24 cellular contexts compared by ENCODE assay signal in genomic region chr4:131566026-131566425, GRCh38.
"Had no signal": no experiment of that assay in that cellular context is flagged by ENCODE, and none has a peak within 500 bp of the region (broad histone marks: within the 10 kb centered on the region; RNA-seq: fewer than 3 reads in every experiment).

No MANE protein-coding gene starts in this region.

- H3K4me3 Mint-ChIP-seq: activated CD4-positive, alpha-beta T cell treated with anti-CD3 and anti-CD28 coated beads for 36 hours; activated CD8-positive, alpha-beta T cell treated with anti-CD3 and anti-CD28 coated beads for 36 hours; activated naive CD4-positive, alpha-beta T cell treated with anti-CD3 and anti-CD28 coated beads, Interleukin-2, amount 10 ng/mL, durations not matched to agents 7 days and 5 days; activated naive CD8-positive, alpha-beta T cell treated with anti-CD3 and anti-CD28 coated beads for 36 hours; activated T-cell treated with anti-CD3 and anti-CD28 coated beads, Interleukin-2, amount 50 U/mL, for 72 hours; central memory CD8-positive, alpha-beta T cell; T-cell had no signal

- H3K27ac ChIP-seq: adrenal gland, Peyer's patch, WERI-Rb-1 had no signal

- H3K4me1 ChIP-seq: adrenal gland, Peyer's patch had no signal

- ATAC-seq: activated CD4-positive, alpha-beta T cell treated with anti-CD3 and anti-CD28 coated beads for 36 hours; activated CD8-positive, alpha-beta T cell treated with anti-CD3 and anti-CD28 coated beads for 36 hours; activated T-cell treated with anti-CD3 and anti-CD28 coated beads, Interleukin-2, amount 50 U/mL, for 72 hours; T-cell had no signal

- H3K36me3 ChIP-seq: adrenal gland, Peyer's patch, WERI-Rb-1 had no signal

- H3K27me3 ChIP-seq: adrenal gland, Peyer's patch had no signal

- H3K4me1 Mint-ChIP-seq: activated CD4-positive, alpha-beta T cell treated with anti-CD3 and anti-CD28 coated beads for 36 hours; activated naive CD4-positive, alpha-beta T cell treated with anti-CD3 and anti-CD28 coated beads, Interleukin-2, amount 10 ng/mL, durations not matched to agents 7 days and 5 days; activated naive CD8-positive, alpha-beta T cell treated with anti-CD3 and anti-CD28 coated beads for 36 hours; central memory CD8-positive, alpha-beta T cell; T-cell had no signal

- H3K27ac Mint-ChIP-seq: activated CD4-positive, alpha-beta T cell treated with anti-CD3 and anti-CD28 coated beads for 36 hours; activated CD8-positive, alpha-beta T cell treated with anti-CD3 and anti-CD28 coated beads for 36 hours; activated naive CD4-positive, alpha-beta T cell treated with anti-CD3 and anti-CD28 coated beads, Interleukin-2, amount 10 ng/mL, durations not matched to agents 7 days and 5 days; activated naive CD8-positive, alpha-beta T cell treated with anti-CD3 and anti-CD28 coated beads for 36 hours; activated T-cell treated with anti-CD3 and anti-CD28 coated beads, Interleukin-2, amount 50 U/mL, for 72 hours; activated T-helper 2 cell treated with anti-CD3 and anti-CD28 coated beads, Interferon-gamma antibody, Interleukin-2, Interleukin-4, amounts not matched to agents 10 μg/mL and 5 μg/mL and 100 μg/mL, durations not matched to agents 14 hours and 24 hours and 36 hours; T-cell had no signal

- DNase-seq: activated CD4-positive, alpha-beta T cell treated with anti-CD3 and anti-CD28 coated beads for 36 hours; activated CD4-positive, alpha-beta T cell treated with anti-CD3 and anti-CD28 coated beads, Interleukin-2, amount 50 U/mL, for 1 hour; activated CD8-positive, alpha-beta memory T cell treated with anti-CD3 and anti-CD28 coated beads, Interleukin-2, amount 50 U/mL, for 4 hours; activated CD8-positive, alpha-beta T cell treated with anti-CD3 and anti-CD28 coated beads for 36 hours; activated gamma-delta T cell treated with Interleukin-2 at 50 U/mL for 16 hours; activated naive CD4-positive, alpha-beta T cell treated with anti-CD3 and anti-CD28 coated beads, Interleukin-2, amount 10 ng/mL, durations not matched to agents 7 days and 5 days; activated naive CD8-positive, alpha-beta T cell treated with anti-CD3 and anti-CD28 coated beads for 36 hours; activated T-cell treated with anti-CD3 and anti-CD28 coated beads, Interleukin-2, amount 50 U/mL, for 72 hours; adrenal gland; anterior cingulate cortex; Kasumi-1; KBM-7; NCI-H1105 treated with DMSO at 0.1 percent for 48 hours; NCI-H1436 treated with DMSO at 0.1 percent for 48 hours; NCI-H187; NCI-H2081; NCI-H524; Peyer's patch; SIG-M5; T-cell; T-helper 2 cell; WERI-Rb-1 had no signal

- H3K36me3 Mint-ChIP-seq: activated naive CD4-positive, alpha-beta T cell treated with anti-CD3 and anti-CD28 coated beads, Interleukin-2, amount 10 ng/mL, durations not matched to agents 7 days and 5 days; activated naive CD8-positive, alpha-beta T cell treated with anti-CD3 and anti-CD28 coated beads for 36 hours; T-cell had no signal

- H3K27me3 Mint-ChIP-seq: activated CD4-positive, alpha-beta T cell treated with anti-CD3 and anti-CD28 coated beads for 36 hours; activated CD8-positive, alpha-beta T cell treated with anti-CD3 and anti-CD28 coated beads for 36 hours; activated naive CD4-positive, alpha-beta T cell treated with anti-CD3 and anti-CD28 coated beads, Interleukin-2, amount 10 ng/mL, durations not matched to agents 7 days and 5 days; activated naive CD8-positive, alpha-beta T cell treated with anti-CD3 and anti-CD28 coated beads for 36 hours; central memory CD8-positive, alpha-beta T cell; T-cell had no signal

- H3K4me3 ChIP-seq: adrenal gland, Peyer's patch had no signal

- H3K9me3 ChIP-seq: adrenal gland, Peyer's patch had no signal
